In genomic region chr17:41996855-41997164, GRCh38 we compare ENCODE assay signal across 18 cellular contexts. TPM values are rescaled to one million over a fixed set of nuclear protein-coding genes. Genes with fewer than 3 reads are reported as not detected.
A peak's percentile ranks its signal among the peaks of the same experiment; 100 is the strongest.
DNase-seq lines count a peak whose midpoint lies in the region; FAIRE-seq and TF ChIP-seq lines count a peak whose summit lies in the region.
"Had no signal": no experiment of that assay in that cellular context is flagged by ENCODE, and none has a peak within 500 bp of the region (broad histone marks: within the 10 kb centered on the region; RNA-seq: fewer than 3 reads in every experiment).

No MANE protein-coding gene starts in this region.

- no peak for FAIRE-seq in astrocyte (lab: Jason Lieb, UNC)
- FAIRE-seq: colon, H54, small intestine had no signal

- no peak overlapping the region for H3K4me3 Mint-ChIP-seq in activated naive CD8-positive, alpha-beta T cell
- no peak overlapping the region for H3K4me3 Mint-ChIP-seq in activated naive CD8-positive, alpha-beta T cell treated with anti-CD3 and anti-CD28 coated beads for 36 hours
- no peak overlapping the region for H3K4me3 Mint-ChIP-seq in astrocyte (ENCODE audit: unreplicated experiment)

- H3K4me3 ChIP-seq in astrocyte (ENCODE audit: insufficient read depth, low read depth, low read length) = no peak overlapping the region
- H3K4me3 ChIP-seq: gastroesophageal sphincter, upper lobe of right lung had no signal

- no peak for TF ChIP-seq CTCF in astrocyte (IDR thresholded peaks at IDR 0.05; ENCODE audit: insufficient read depth, low read depth, low read length)

- H3K27ac ChIP-seq in astrocyte (ENCODE audit: low read depth, low read length) = no peak overlapping the region
- H3K27ac ChIP-seq: gastroesophageal sphincter, parathyroid adenoma, upper lobe of right lung had no signal

- H3K27me3 ChIP-seq in astrocyte (ENCODE audit: insufficient read depth, low read length) = no peaks in the 10 kb centered on the region
- H3K27me3 ChIP-seq: gastroesophageal sphincter, upper lobe of right lung had no signal

- H3K9ac ChIP-seq in astrocyte (ENCODE audit: low read length) = no peak overlapping the region
- H3K9ac ChIP-seq: parathyroid adenoma had no signal

- no peak for DNase-seq in activated naive CD8-positive, alpha-beta T cell treated with anti-CD3 and anti-CD28 coated beads for 36 hours
- DNase-seq in astrocyte (ENCODE audit: low read depth) = no peak
- no peak for DNase-seq in activated CD4-positive, CD25-positive, alpha-beta regulatory T cell (lab: John Stamatoyannopoulos, UW)
- no peak for DNase-seq in activated gamma-delta T cell treated with Interleukin-2 at 50 U/mL for 16 hours
- no peak for DNase-seq in epidermal melanocyte (ENCODE audit: insufficient read length, low spot score)
- DNase-seq: activated CD4-positive, alpha-beta T cell treated with anti-CD3 and anti-CD28 coated beads, Interleukin-2, amount 50 U/mL, for 1 hour; anterior cingulate cortex; NCI-H1930; NCI-H524; PC-3; small intestine; stimulated activated naive CD4-positive, alpha-beta T cell; upper lobe of right lung had no signal

- H3K4me1 Mint-ChIP-seq in activated naive CD8-positive, alpha-beta T cell (ENCODE audit: low read depth) = peaks cover 7% of the 10 kb centered on the region
- peaks cover 22% of the 10 kb centered on the region for H3K4me1 Mint-ChIP-seq in activated naive CD8-positive, alpha-beta T cell treated with anti-CD3 and anti-CD28 coated beads for 36 hours
- H3K4me1 Mint-ChIP-seq in astrocyte (ENCODE audit: low read depth, unreplicated experiment) = peaks cover 25% of the 10 kb centered on the region

- peaks cover 16% of the 10 kb centered on the region for H3K79me2 ChIP-seq in astrocyte (ENCODE audit: insufficient read depth, low read length)

- H3K9me3 ChIP-seq in astrocyte (ENCODE audit: insufficient read depth, low read depth, low read length) = no peaks in the 10 kb centered on the region
- H3K9me3 ChIP-seq: gastroesophageal sphincter, upper lobe of right lung had no signal

- peak overlapping the region; percentile 28 for H3K27ac Mint-ChIP-seq in activated naive CD8-positive, alpha-beta T cell
- H3K27ac Mint-ChIP-seq in activated naive CD8-positive, alpha-beta T cell treated with anti-CD3 and anti-CD28 coated beads for 36 hours = no peak overlapping the region
- no peak overlapping the region for H3K27ac Mint-ChIP-seq in astrocyte (ENCODE audit: unreplicated experiment)

- H3K36me3 Mint-ChIP-seq in activated naive CD8-positive, alpha-beta T cell = peaks cover 3% of the 10 kb centered on the region
- H3K36me3 Mint-ChIP-seq in activated naive CD8-positive, alpha-beta T cell treated with anti-CD3 and anti-CD28 coated beads for 36 hours = peaks cover 13% of the 10 kb centered on the region
- H3K36me3 Mint-ChIP-seq in astrocyte (ENCODE audit: low read depth, unreplicated experiment) = peaks cover 23% of the 10 kb centered on the region

- peaks cover 18% of the 10 kb centered on the region for H3K4me1 ChIP-seq in astrocyte (ENCODE audit: insufficient read depth, low read length)
- H3K4me1 ChIP-seq: parathyroid adenoma, upper lobe of right lung had no signal

- no peaks in the 10 kb centered on the region for H3K27me3 Mint-ChIP-seq in activated naive CD8-positive, alpha-beta T cell
- no peaks in the 10 kb centered on the region for H3K27me3 Mint-ChIP-seq in activated naive CD8-positive, alpha-beta T cell treated with anti-CD3 and anti-CD28 coated beads for 36 hours
- no peaks in the 10 kb centered on the region for H3K27me3 Mint-ChIP-seq in astrocyte (ENCODE audit: low read depth, unreplicated experiment)

- H3K9me3 Mint-ChIP-seq in activated naive CD8-positive, alpha-beta T cell (ENCODE audit: low read depth) = no peaks in the 10 kb centered on the region
- no peaks in the 10 kb centered on the region for H3K9me3 Mint-ChIP-seq in activated naive CD8-positive, alpha-beta T cell treated with anti-CD3 and anti-CD28 coated beads for 36 hours
- H3K9me3 Mint-ChIP-seq in astrocyte (ENCODE audit: unreplicated experiment) = no peaks in the 10 kb centered on the region

- peaks cover 53% of the 10 kb centered on the region for H4K20me1 ChIP-seq in astrocyte (ENCODE audit: insufficient read depth, low read length)

- H3K4me2 ChIP-seq in astrocyte (ENCODE audit: low read length) = peak overlapping the region; percentile 71

- H3K36me3 ChIP-seq in astrocyte (ENCODE audit: insufficient read depth, low read length) = peaks cover 38% of the 10 kb centered on the region

- H2AFZ ChIP-seq in astrocyte (ENCODE audit: low read depth, low read length) = no peak overlapping the region
- H2AFZ ChIP-seq: parathyroid adenoma had no signal

RNA-seq across cellular contexts. Expression of gene DNAJC7, which starts 20.4 kb away (rescaled TPM):
- total RNA-seq in activated naive CD8-positive, alpha-beta T cell treated with anti-CD3 and anti-CD28 coated beads for 36 hours = 100 to 1,000 TPM; 103 to 106 TPM
- total RNA-seq in astrocyte = 82.9 and 96.0 TPM in 2 replicates

RNA-seq across cellular contexts. Expression of gene NKIRAS2, which starts 23.1 kb away (rescaled TPM):
- total RNA-seq in activated naive CD8-positive, alpha-beta T cell treated with anti-CD3 and anti-CD28 coated beads for 36 hours = 10 to 100 TPM; 20.3 to 25.0 TPM
- 60.5 and 66.0 TPM in 2 replicates for total RNA-seq in astrocyte

RNA-seq across cellular contexts. Expression of gene CNP, which starts 30.2 kb away (rescaled TPM):
- 10 to 100 TPM; 64.9 to 66.6 TPM for total RNA-seq in activated naive CD8-positive, alpha-beta T cell treated with anti-CD3 and anti-CD28 coated beads for 36 hours
- 169 and 177 TPM in 2 replicates for total RNA-seq in astrocyte

RNA-seq across cellular contexts. Expression of gene C17orf113, which starts 53.6 kb away (rescaled TPM):
- total RNA-seq in activated naive CD8-positive, alpha-beta T cell treated with anti-CD3 and anti-CD28 coated beads for 36 hours = under 1 TPM; 0.23 to 0.40 TPM
- total RNA-seq in astrocyte = 0.19 and 0.23 TPM in 2 replicates
